In the genomic region with DNA sequence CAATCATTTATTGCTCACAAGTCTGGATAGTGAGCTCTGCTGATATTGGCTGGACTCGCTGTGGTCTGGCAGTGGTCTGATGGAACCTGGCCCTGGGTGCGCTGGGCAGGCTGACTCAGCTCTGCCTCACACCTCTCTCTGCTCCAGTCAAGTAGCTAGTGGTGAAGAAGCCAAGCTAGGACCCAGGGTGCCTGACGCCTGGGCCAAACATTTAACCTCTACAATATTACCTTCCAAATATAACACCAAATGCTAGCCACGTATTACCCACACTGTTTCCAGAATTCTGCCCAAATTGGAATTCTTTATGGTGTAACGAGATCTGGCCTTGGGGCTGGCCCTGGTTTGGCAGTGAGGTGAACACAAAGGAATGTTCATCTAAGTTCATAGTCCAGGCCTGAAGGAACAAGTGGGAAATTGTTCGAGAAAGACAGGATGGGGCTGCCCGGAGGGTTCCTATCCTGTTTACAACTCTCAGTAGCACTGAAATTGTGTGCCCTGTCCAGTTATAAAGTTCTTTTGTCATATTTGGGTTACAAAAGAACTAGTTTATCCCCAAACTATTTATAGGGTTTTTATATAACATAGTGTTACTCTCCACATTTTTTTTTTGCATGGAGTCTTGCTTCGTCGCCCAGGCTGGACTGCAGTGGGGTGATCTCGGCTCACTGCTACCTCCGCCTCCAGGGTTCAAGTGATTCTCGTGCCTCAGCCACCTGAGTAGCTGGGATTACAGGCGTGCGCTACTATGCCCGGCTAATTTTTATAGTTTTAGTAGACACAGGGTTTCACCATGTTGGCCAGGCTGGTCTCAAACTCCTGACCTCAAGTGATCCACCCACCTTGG, we compare ENCODE assay signal across 1 cellular context.
A peak's percentile ranks its signal among the peaks of the same experiment; 100 is the strongest.
TF ChIP-seq lines count a peak whose summit lies in the region.

No MANE protein-coding gene starts in this region.

TF ChIP-seq in HepG2, 621 proteins besides CTCF, POLR2A, EP300 and RAD21 (continued from another document and continues in another):
- TF ChIP-seq ZFP1 (CRISPR knock-in tag; IDR thresholded peaks at IDR 0.05) (no peak), ZNF562 (CRISPR knock-in tag; IDR thresholded peaks at IDR 0.05; ENCODE audit: borderline replicate concordance) (no peak), PHF5A (CRISPR knock-in tag; IDR thresholded peaks at IDR 0.05; ENCODE audit: low read depth, unreplicated experiment) (no peak), ARNTL (CRISPR knock-in tag; IDR thresholded peaks at IDR 0.05) (no peak), MED13 (CRISPR knock-in tag; IDR thresholded peaks at IDR 0.05) (no peak), ZNF792 (CRISPR knock-in tag; IDR thresholded peaks at IDR 0.05) (0 out of 2 replicates have a peak, but pooled peaks have one; percentile 57), SNAPC2 (CRISPR knock-in tag; IDR thresholded peaks at IDR 0.05) (0 out of 2 replicates have a peak, but pooled peaks have one; percentile 67), MTF1 (CRISPR knock-in tag; IDR thresholded peaks at IDR 0.05) (no peak), TSC22D2 (CRISPR knock-in tag; IDR thresholded peaks at IDR 0.05; ENCODE audit: borderline replicate concordance) (no peak), ZNF101 (CRISPR knock-in tag; IDR thresholded peaks at IDR 0.05; ENCODE audit: borderline replicate concordance, low read depth) (no peak), TGIF2 (CRISPR knock-in tag; IDR thresholded peaks at IDR 0.05) (no peak), SCMH1 (CRISPR knock-in tag; IDR thresholded peaks at IDR 0.05; ENCODE audit: borderline replicate concordance) (no peak), TOPORS (CRISPR knock-in tag; IDR thresholded peaks at IDR 0.05) (0 out of 2 replicates have a peak, but pooled peaks have one; percentile 47), FOXO1 (CRISPR knock-in tag; IDR thresholded peaks at IDR 0.05) (peak; percentile 94), ETV6 (CRISPR knock-in tag; conservative IDR thresholded peaks at IDR 0.05) (no peak), RARA (CRISPR knock-in tag; IDR thresholded peaks at IDR 0.05) (peak; percentile 70), ZNF761 (CRISPR knock-in tag; conservative IDR thresholded peaks at IDR 0.05) (no peak), ZNF180 (CRISPR knock-in tag; IDR thresholded peaks at IDR 0.05; ENCODE audit: borderline replicate concordance, low read depth) (no peak), ZNF44 (CRISPR knock-in tag; IDR thresholded peaks at IDR 0.05) (no peak), JUNB (CRISPR knock-in tag; IDR thresholded peaks at IDR 0.05; ENCODE audit: borderline replicate concordance) (peak; percentile 39; the same call in 1 of the 2 replicates), ZNF451 (CRISPR knock-in tag; IDR thresholded peaks at IDR 0.05) (no peak), MLLT10 (CRISPR knock-in tag; IDR thresholded peaks at IDR 0.05) (no peak), SAFB2 (CRISPR knock-in tag; IDR thresholded peaks at IDR 0.05; ENCODE audit: borderline replicate concordance, low read depth) (no peak), ZNF441 (CRISPR knock-in tag; IDR thresholded peaks at IDR 0.05; ENCODE audit: borderline replicate concordance) (no peak), MTF2 (CRISPR knock-in tag; IDR thresholded peaks at IDR 0.05; ENCODE audit: borderline replicate concordance) (no peak), POGZ (CRISPR knock-in tag; IDR thresholded peaks at IDR 0.05) (peak; percentile 62), ZFX (CRISPR knock-in tag; IDR thresholded peaks at IDR 0.05; ENCODE audit: low read depth) (peak; percentile 39; the same call in 1 of the 2 replicates), ZNF225 (CRISPR knock-in tag; IDR thresholded peaks at IDR 0.05) (no peak), ZBTB7B (CRISPR knock-in tag; IDR thresholded peaks at IDR 0.05) (no peak; the same call in 1 of the 2 replicates), ZNF749 (CRISPR knock-in tag; IDR thresholded peaks at IDR 0.05; ENCODE audit: borderline replicate concordance) (no peak), ZNF331 (CRISPR knock-in tag; IDR thresholded peaks at IDR 0.05) (no peak), MBD4 (IDR thresholded peaks at IDR 0.05; ENCODE audit: borderline replicate concordance, low read length) (no peak; the same call in 1 of the 2 replicates), KDM5B (CRISPR knock-in tag; IDR thresholded peaks at IDR 0.05; ENCODE audit: borderline replicate concordance) (peak; percentile 24; the same call in 1 of the 2 replicates), SATB2 (CRISPR knock-in tag; IDR thresholded peaks at IDR 0.05) (no peak), FOXP1 (IDR thresholded peaks at IDR 0.05) (0 out of 2 replicates have a peak, but pooled peaks have one; percentile 41), FOXP1 (CRISPR knock-in tag; IDR thresholded peaks at IDR 0.05) (peak; percentile 48; the same call in 1 of the 2 replicates), KAT7 (CRISPR knock-in tag; IDR thresholded peaks at IDR 0.05; ENCODE audit: borderline replicate concordance) (no peak), SMC3 (IDR thresholded peaks at IDR 0.05; ENCODE audit: low read length) (no peak; the same call in 1 of the 2 replicates)
- TF ChIP-seq, protein P1, sequence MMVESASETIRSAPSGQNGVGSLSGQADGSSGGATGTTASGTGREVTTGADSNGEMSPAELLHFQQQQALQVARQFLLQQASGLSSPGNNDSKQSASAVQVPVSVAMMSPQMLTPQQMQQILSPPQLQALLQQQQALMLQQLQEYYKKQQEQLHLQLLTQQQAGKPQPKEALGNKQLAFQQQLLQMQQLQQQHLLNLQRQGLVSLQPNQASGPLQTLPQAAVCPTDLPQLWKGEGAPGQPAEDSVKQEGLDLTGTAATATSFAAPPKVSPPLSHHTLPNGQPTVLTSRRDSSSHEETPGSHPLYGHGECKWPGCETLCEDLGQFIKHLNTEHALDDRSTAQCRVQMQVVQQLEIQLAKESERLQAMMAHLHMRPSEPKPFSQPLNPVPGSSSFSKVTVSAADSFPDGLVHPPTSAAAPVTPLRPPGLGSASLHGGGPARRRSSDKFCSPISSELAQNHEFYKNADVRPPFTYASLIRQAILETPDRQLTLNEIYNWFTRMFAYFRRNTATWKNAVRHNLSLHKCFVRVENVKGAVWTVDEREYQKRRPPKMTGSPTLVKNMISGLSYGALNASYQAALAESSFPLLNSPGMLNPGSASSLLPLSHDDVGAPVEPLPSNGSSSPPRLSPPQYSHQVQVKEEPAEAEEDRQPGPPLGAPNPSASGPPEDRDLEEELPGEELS (CRISPR knock-in tag; IDR thresholded peaks at IDR 0.05): peak; percentile 64
- TF ChIP-seq, protein P2, sequence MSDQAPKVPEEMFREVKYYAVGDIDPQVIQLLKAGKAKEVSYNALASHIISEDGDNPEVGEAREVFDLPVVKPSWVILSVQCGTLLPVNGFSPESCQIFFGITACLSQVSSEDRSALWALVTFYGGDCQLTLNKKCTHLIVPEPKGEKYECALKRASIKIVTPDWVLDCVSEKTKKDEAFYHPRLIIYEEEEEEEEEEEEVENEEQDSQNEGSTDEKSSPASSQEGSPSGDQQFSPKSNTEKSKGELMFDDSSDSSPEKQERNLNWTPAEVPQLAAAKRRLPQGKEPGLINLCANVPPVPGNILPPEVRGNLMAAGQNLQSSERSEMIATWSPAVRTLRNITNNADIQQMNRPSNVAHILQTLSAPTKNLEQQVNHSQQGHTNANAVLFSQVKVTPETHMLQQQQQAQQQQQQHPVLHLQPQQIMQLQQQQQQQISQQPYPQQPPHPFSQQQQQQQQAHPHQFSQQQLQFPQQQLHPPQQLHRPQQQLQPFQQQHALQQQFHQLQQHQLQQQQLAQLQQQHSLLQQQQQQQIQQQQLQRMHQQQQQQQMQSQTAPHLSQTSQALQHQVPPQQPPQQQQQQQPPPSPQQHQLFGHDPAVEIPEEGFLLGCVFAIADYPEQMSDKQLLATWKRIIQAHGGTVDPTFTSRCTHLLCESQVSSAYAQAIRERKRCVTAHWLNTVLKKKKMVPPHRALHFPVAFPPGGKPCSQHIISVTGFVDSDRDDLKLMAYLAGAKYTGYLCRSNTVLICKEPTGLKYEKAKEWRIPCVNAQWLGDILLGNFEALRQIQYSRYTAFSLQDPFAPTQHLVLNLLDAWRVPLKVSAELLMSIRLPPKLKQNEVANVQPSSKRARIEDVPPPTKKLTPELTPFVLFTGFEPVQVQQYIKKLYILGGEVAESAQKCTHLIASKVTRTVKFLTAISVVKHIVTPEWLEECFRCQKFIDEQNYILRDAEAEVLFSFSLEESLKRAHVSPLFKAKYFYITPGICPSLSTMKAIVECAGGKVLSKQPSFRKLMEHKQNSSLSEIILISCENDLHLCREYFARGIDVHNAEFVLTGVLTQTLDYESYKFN (CRISPR knock-in tag; conservative IDR thresholded peaks at IDR 0.05): peak; percentile 98
- TF ChIP-seq, protein P3, sequence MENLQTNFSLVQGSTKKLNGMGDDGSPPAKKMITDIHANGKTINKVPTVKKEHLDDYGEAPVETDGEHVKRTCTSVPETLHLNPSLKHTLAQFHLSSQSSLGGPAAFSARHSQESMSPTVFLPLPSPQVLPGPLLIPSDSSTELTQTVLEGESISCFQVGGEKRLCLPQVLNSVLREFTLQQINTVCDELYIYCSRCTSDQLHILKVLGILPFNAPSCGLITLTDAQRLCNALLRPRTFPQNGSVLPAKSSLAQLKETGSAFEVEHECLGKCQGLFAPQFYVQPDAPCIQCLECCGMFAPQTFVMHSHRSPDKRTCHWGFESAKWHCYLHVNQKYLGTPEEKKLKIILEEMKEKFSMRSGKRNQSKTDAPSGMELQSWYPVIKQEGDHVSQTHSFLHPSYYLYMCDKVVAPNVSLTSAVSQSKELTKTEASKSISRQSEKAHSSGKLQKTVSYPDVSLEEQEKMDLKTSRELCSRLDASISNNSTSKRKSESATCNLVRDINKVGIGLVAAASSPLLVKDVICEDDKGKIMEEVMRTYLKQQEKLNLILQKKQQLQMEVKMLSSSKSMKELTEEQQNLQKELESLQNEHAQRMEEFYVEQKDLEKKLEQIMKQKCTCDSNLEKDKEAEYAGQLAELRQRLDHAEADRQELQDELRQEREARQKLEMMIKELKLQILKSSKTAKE (CRISPR knock-in tag; IDR thresholded peaks at IDR 0.05; ENCODE audit: borderline replicate concordance): 0 out of 2 replicates have a peak, but pooled peaks have one; percentile 21
- TF ChIP-seq, protein P4, sequence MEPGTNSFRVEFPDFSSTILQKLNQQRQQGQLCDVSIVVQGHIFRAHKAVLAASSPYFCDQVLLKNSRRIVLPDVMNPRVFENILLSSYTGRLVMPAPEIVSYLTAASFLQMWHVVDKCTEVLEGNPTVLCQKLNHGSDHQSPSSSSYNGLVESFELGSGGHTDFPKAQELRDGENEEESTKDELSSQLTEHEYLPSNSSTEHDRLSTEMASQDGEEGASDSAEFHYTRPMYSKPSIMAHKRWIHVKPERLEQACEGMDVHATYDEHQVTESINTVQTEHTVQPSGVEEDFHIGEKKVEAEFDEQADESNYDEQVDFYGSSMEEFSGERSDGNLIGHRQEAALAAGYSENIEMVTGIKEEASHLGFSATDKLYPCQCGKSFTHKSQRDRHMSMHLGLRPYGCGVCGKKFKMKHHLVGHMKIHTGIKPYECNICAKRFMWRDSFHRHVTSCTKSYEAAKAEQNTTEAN (CRISPR knock-in tag; conservative IDR thresholded peaks at IDR 0.05): no peak; the same call in 1 of the 2 replicates
- TF ChIP-seq, protein P5, sequence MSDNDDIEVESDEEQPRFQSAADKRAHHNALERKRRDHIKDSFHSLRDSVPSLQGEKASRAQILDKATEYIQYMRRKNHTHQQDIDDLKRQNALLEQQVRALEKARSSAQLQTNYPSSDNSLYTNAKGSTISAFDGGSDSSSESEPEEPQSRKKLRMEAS (IDR thresholded peaks at IDR 0.05): no peak; the same call in 1 of the 2 replicates
- TF ChIP-seq, protein P6, sequence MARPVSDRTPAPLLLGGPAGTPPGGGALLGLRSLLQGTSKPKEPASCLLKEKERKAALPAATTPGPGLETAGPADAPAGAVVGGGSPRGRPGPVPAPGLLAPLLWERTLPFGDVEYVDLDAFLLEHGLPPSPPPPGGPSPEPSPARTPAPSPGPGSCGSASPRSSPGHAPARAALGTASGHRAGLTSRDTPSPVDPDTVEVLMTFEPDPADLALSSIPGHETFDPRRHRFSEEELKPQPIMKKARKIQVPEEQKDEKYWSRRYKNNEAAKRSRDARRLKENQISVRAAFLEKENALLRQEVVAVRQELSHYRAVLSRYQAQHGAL (CRISPR knock-in tag; IDR thresholded peaks at IDR 0.05; ENCODE audit: not compliant biosample characterization): no peak
- TF ChIP-seq, protein P7, sequence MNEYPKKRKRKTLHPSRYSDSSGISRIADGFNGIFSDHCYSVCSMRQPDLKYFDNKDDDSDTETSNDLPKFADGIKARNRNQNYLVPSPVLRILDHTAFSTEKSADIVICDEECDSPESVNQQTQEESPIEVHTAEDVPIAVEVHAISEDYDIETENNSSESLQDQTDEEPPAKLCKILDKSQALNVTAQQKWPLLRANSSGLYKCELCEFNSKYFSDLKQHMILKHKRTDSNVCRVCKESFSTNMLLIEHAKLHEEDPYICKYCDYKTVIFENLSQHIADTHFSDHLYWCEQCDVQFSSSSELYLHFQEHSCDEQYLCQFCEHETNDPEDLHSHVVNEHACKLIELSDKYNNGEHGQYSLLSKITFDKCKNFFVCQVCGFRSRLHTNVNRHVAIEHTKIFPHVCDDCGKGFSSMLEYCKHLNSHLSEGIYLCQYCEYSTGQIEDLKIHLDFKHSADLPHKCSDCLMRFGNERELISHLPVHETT (CRISPR knock-in tag; conservative IDR thresholded peaks at IDR 0.05): no peak
- TF ChIP-seq, protein P8, sequence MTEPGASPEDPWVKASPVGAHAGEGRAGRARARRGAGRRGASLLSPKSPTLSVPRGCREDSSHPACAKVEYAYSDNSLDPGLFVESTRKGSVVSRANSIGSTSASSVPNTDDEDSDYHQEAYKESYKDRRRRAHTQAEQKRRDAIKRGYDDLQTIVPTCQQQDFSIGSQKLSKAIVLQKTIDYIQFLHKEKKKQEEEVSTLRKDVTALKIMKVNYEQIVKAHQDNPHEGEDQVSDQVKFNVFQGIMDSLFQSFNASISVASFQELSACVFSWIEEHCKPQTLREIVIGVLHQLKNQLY (CRISPR knock-in tag; IDR thresholded peaks at IDR 0.05): no peak
- TF ChIP-seq, protein P9, sequence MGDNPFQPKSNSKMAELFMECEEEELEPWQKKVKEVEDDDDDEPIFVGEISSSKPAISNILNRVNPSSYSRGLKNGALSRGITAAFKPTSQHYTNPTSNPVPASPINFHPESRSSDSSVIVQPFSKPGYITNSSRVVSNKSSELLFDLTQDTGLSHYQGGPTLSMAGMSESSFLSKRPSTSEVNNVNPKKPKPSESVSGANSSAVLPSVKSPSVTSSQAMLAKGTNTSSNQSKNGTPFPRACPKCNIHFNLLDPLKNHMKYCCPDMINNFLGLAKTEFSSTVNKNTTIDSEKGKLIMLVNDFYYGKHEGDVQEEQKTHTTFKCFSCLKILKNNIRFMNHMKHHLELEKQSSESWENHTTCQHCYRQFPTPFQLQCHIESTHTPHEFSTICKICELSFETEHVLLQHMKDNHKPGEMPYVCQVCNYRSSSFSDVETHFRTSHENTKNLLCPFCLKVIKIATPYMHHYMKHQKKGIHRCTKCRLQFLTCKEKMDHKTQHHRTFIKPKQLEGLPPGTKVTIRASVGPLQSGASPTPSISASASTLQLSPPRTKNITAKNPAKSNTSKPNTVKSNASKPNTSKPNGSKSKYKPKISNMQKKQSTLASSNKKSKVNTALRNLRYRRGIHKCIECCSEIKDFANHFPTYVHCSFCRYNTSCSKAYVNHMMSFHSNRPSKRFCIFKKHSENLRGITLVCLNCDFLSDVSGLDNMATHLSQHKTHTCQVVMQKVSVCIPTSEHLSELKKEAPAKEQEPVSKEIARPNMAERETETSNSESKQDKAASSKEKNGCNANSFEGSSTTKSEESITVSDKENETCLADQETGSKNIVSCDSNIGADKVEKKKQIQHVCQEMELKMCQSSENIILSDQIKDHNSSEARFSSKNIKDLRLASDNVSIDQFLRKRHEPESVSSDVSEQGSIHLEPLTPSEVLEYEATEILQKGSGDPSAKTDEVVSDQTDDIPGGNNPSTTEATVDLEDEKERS (CRISPR knock-in tag; IDR thresholded peaks at IDR 0.05): no peak
